In the genomic region with DNA sequence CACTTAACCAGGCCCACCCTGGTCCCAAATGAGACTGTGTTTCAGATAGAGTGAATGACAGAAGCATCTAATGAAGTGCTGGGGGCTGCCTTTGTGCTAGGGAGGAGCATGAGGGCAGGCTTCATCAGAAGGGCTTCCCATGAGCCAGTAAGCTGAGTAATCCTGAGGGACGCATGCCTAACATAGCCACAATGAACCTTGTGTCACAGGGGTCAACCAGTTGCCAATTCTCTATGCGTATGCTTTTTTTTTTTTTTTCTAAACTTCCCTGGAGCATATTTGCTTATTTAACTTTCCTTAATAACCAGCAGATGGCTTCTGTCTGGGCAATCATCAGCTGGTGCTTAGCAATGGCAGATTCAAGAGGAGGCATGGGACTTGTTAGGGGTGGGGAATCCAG, we compare ENCODE assay signal across 15 cellular contexts. TPM values are rescaled to one million over a fixed set of nuclear protein-coding genes. Genes with fewer than 3 reads are reported as not detected.
DNase-seq lines count a peak whose midpoint lies in the region; ATAC-seq lines count a peak whose summit lies in the region.
"Had no signal": no experiment of that assay in that cellular context is flagged by ENCODE, and none has a peak within 500 bp of the region (broad histone marks: within the 10 kb centered on the region; RNA-seq: fewer than 3 reads in every experiment).

No MANE protein-coding gene starts in this region.

- no peak for ATAC-seq in HG02884 (IDR thresholded peaks at IDR 0.05; ENCODE audit: unreplicated experiment)
- ATAC-seq in GM21529 (IDR thresholded peaks at IDR 0.05; ENCODE audit: unreplicated experiment): no peak

- DNase-seq in HS-5 (ENCODE audit: low read depth) (peak; percentile 49), NCI-H69 (lab: John Stamatoyannopoulos, UW) (peak; percentile 16), fibroblast of peridontal ligament (ENCODE audit: extremely low read depth) (peak; percentile 86), renal cortical epithelial cell (ENCODE audit: low read depth) (peak; percentile 15)
- DNase-seq in activated effector memory CD4-positive, alpha-beta T cell treated with anti-CD3 and anti-CD28 coated beads, Interleukin-2, amount 50 U/mL, for 16 hours: no peak
- DNase-seq: CD8-positive, alpha-beta memory T cell; GDM1; GOT3; Karpas-422; NCI-H2029 treated with DMSO at 0.1 percent for 48 hours; NCI-H2227 treated with DMSO at 0.1 percent for 48 hours; NCI-H524 treated with DMSO at 0.1 percent for 48 hours; PC-9 had no signal

RNA-seq across cellular contexts. Expression of a gene that starts 25.5 kb away (rescaled TPM):
- total RNA-seq in renal cortical epithelial cell: 3.1 and 4.3 TPM in 2 replicates
